Comparison of ENCODE assay signal across 16 cellular contexts in genomic region chr1:84000196-84000885, GRCh38.
DNase-seq lines count a peak whose midpoint lies in the region; ATAC-seq and TF ChIP-seq lines count a peak whose summit lies in the region.
"Had no signal": no experiment of that assay in that cellular context is flagged by ENCODE, and none has a peak within 500 bp of the region (broad histone marks: within the 10 kb centered on the region; RNA-seq: fewer than 3 reads in every experiment).

No MANE protein-coding gene starts in this region.

- no peak for TF ChIP-seq CTCF in OCI-LY3 (IDR thresholded peaks at IDR 0.05; ENCODE audit: low read depth, low read length)
- TF ChIP-seq CTCF in coronary artery (IDR thresholded peaks at IDR 0.05): no peak

- no peak for TF ChIP-seq POLR2A in GM18505 (IDR thresholded peaks at IDR 0.05; ENCODE audit: borderline replicate concordance, extremely low read depth, insufficient read depth, insufficient read length)

- H3K9me3 ChIP-seq in OCI-LY3 (ENCODE audit: insufficient read depth, low read length) (no peaks in the 10 kb centered on the region), neuron (ENCODE audit: low read length) (no peaks in the 10 kb centered on the region)
- H3K9me3 ChIP-seq: stomach had no signal

- H2AFZ ChIP-seq in OCI-LY3 (ENCODE audit: low read depth, low read length): no peak overlapping the region
- H2AFZ ChIP-seq in neuron (ENCODE audit: low read depth, low read length): no peak overlapping the region

- no peak for ATAC-seq in GM18505 (IDR thresholded peaks at IDR 0.05; ENCODE audit: unreplicated experiment)
- ATAC-seq: HepG2 had no signal

- no peaks in the 10 kb centered on the region for H4K20me1 ChIP-seq in OCI-LY3 (ENCODE audit: insufficient read depth, low read length)

- DNase-seq in NCI-H82 (lab: John Stamatoyannopoulos, UW) (peak; percentile 12), NCI-H82 treated with DMSO at 0.1 percent for 48 hours (lab: John Stamatoyannopoulos, UW; ENCODE audit: unreplicated experiment) (no peak), coronary artery (ENCODE audit: low spot score) (no peak), NCI-H510A (lab: John Stamatoyannopoulos, UW) (no peak), NCI-H1694 treated with DMSO at 0.1 percent for 48 hours (lab: John Stamatoyannopoulos, UW) (no peak)
- DNase-seq: activated CD4-positive, alpha-beta T cell treated with anti-CD3 and anti-CD28 coated beads for 36 hours; activated effector memory CD4-positive, alpha-beta T cell treated with anti-CD3 and anti-CD28 coated beads, Interleukin-2, amount 50 U/mL, for 16 hours; CD4-positive, CD25-positive, alpha-beta regulatory T cell; kidney glomerular epithelial cell; MV-4-11; stomach; SW 1271 had no signal

- H3K4me1 ChIP-seq in OCI-LY3 (ENCODE audit: low read length): peaks cover 35% of the 10 kb centered on the region
- peaks cover 6% of the 10 kb centered on the region for H3K4me1 ChIP-seq in neuron (ENCODE audit: insufficient read depth, low read length)

- H3K4me2 ChIP-seq in OCI-LY3 (ENCODE audit: low read length): peak overlapping the region; percentile 91

- H3K4me3 ChIP-seq in OCI-LY3 (ENCODE audit: low read length): peak overlapping the region; percentile 94
- H3K4me3 ChIP-seq in coronary artery: peak overlapping the region; percentile 52
- H3K4me3 ChIP-seq in neuron (ENCODE audit: low read length): peak overlapping the region; percentile 82

- H3K36me3 ChIP-seq in OCI-LY3 (replicated peaks; ENCODE audit: low read depth, low read length) (no peaks in the 10 kb centered on the region), neuron (ENCODE audit: insufficient read depth, low read length) (no peaks in the 10 kb centered on the region)
- H3K36me3 ChIP-seq: stomach had no signal

- peak overlapping the region; percentile 78 for H3K9ac ChIP-seq in OCI-LY3 (ENCODE audit: low read length)

- H3K27ac ChIP-seq in OCI-LY3 (ENCODE audit: low read length): no peak overlapping the region
- peak overlapping the region in 1 of 2 donors; percentile 71 for H3K27ac ChIP-seq in coronary artery

- H3K27me3 ChIP-seq in OCI-LY3 (ENCODE audit: low read depth, low read length) (peaks cover 4% of the 10 kb centered on the region; the same call in 1 of the 2 replicates), neuron (ENCODE audit: insufficient read depth, low read length) (peaks cover 19% of the 10 kb centered on the region)

- no peaks in the 10 kb centered on the region for H3K79me2 ChIP-seq in OCI-LY3 (ENCODE audit: low read length)
